Comparison of ENCODE assay signal across 8 cellular contexts in genomic region chr16:66427036-66427446, GRCh38. TPM values are rescaled to one million over a fixed set of nuclear protein-coding genes. Genes with fewer than 3 reads are reported as not detected.
DNase-seq lines count a peak whose midpoint lies in the region; ATAC-seq and TF ChIP-seq lines count a peak whose summit lies in the region.

Gene BEAN1, plus strand, starts transcription at chr16:66427295. Its CDS starts 10,382 bp downstream, at chr16:66437677.

- TF ChIP-seq CTCF in coronary artery (IDR thresholded peaks at IDR 0.05): no peak

- peaks cover 14% of the 10 kb centered on the region for H3K4me1 ChIP-seq in HUES48 (ENCODE audit: control insufficient read depth, insufficient read depth, low read length)

- ATAC-seq in memory B cell (ENCODE audit: low read depth) (no peak), GM19455 (IDR thresholded peaks at IDR 0.05; ENCODE audit: unreplicated experiment) (no peak), GM21526 (IDR thresholded peaks at IDR 0.05; ENCODE audit: low FRiP score, unreplicated experiment) (no peak), GM18519 (IDR thresholded peaks at IDR 0.05; ENCODE audit: low FRiP score, unreplicated experiment) (no peak)

- peak within 1 kb of the TSS; percentile 35 for H3K4me3 Mint-ChIP-seq in memory B cell

- no peaks in the 10 kb centered on the region for H3K36me3 ChIP-seq in HUES48 (ENCODE audit: control insufficient read depth, insufficient read depth, low read length)

- peaks cover 2% of the 10 kb centered on the region for H3K36me3 Mint-ChIP-seq in memory B cell

- peaks cover 3% of the 10 kb centered on the region for H3K4me1 Mint-ChIP-seq in memory B cell

- H3K27me3 Mint-ChIP-seq in memory B cell: peaks cover 33% of the 10 kb centered on the region

- H3K9ac ChIP-seq in HUES48 (ENCODE audit: low read depth, low read length): no peak within 1 kb of the TSS

- DNase-seq in AG08395 (ENCODE audit: low spot score): peak; percentile 48
- no peak for DNase-seq in coronary artery (ENCODE audit: low spot score)
- no peak for DNase-seq in memory B cell (ENCODE audit: low spot score in 2 of 2)
- DNase-seq in H4 (ENCODE audit: low spot score): no peak

- H3K4me3 ChIP-seq in HUES48 (ENCODE audit: low read depth, low read length) (peak within 1 kb of the TSS; percentile 59), coronary artery (peak within 1 kb of the TSS; percentile 72)

- H3K9me3 ChIP-seq in HUES48 (ENCODE audit: control insufficient read depth, insufficient read depth, low read length): no peaks in the 10 kb centered on the region

- H3K27ac ChIP-seq in HUES48 (ENCODE audit: low read depth, low read length) (no peak within 1 kb of the TSS), coronary artery (no peak within 1 kb of the TSS)

- H3K9me3 Mint-ChIP-seq in memory B cell: peaks cover 3% of the 10 kb centered on the region

- peaks cover 84% of the 10 kb centered on the region for H3K27me3 ChIP-seq in HUES48 (ENCODE audit: control insufficient read depth, insufficient read depth, low read length)

- H3K27ac Mint-ChIP-seq in memory B cell: no peak within 1 kb of the TSS

RNA-seq across cellular contexts. Expression of gene BEAN1, which starts in this region (rescaled TPM):
- 0.29 and 0.89 TPM in 2 replicates for total RNA-seq in H4 (2014; rRNA removed; shearing (Covaris generic))
